In the genomic region with DNA sequence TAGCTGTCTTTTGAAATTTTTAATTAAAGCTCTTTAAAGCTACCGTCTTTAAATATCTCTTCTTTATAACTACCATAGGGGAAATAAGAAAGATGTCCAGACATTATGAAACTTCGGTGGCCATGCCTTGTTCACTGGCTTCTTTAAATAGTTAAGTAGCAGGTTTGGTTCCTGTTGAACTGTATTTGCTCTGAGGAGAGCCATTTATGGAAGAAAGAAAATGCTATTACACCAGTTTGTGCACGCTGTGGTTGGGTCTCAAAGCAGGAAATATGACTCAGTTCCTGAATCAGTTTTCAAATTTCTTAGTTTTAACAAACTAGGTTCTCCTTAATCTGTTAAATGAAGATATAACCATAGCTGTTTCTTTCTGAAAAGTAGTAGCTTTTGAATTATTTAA, we compare ENCODE assay signal across 9 cellular contexts. TPM values are rescaled to one million over a fixed set of nuclear protein-coding genes. Genes with fewer than 3 reads are reported as not detected.
A peak's percentile ranks its signal among the peaks of the same experiment; 100 is the strongest.
DNase-seq lines count a peak whose midpoint lies in the region; ATAC-seq and TF ChIP-seq lines count a peak whose summit lies in the region.
"Had no signal": no experiment of that assay in that cellular context is flagged by ENCODE, and none has a peak within 500 bp of the region (broad histone marks: within the 10 kb centered on the region; RNA-seq: fewer than 3 reads in every experiment).

No MANE protein-coding gene starts in this region.

- ATAC-seq in GM18861 (IDR thresholded peaks at IDR 0.05; ENCODE audit: unreplicated experiment): peak; percentile 82
- peak; percentile 70 for ATAC-seq in HG03045 (IDR thresholded peaks at IDR 0.05; ENCODE audit: unreplicated experiment)

- CTCF ChIA-PET in RWPE1 (lab: Yijun Ruan, JAX): interaction anchor here (0.6 to 1.0 kb wide), 4 partner anchors 9 to 76 kb away, joined by 3 to 4 read pairs (median 4); no protein-coding TSS in a partner anchor

- DNase-seq in ACHN (peak; percentile 79), RWPE1 (ENCODE audit: low spot score) (peak; percentile 62), choroid plexus epithelial cell (ENCODE audit: low read depth) (peak; percentile 91), NCI-H1417 (lab: John Stamatoyannopoulos, UW) (no peak), thyroid gland (no peak)

- H3K4me3 ChIP-seq in choroid plexus epithelial cell (ENCODE audit: low read depth, low read length) (no peak overlapping the region), muscle layer of duodenum (ENCODE audit: low read depth in 1 of 2, low read length in 2 of 2) (no peak overlapping the region), thyroid gland (replicated peaks in 1 of 3) (no peak overlapping the region)
- H3K4me3 ChIP-seq: HAP-1 had no signal

- TF ChIP-seq POLR2A in thyroid gland (IDR thresholded peaks at IDR 0.05): no peak

- POLR2A ChIA-PET in RWPE1 (lab: Yijun Ruan, JAX; ENCODE audit: low non-redundant PET): interaction anchor here (0.8 kb wide), 1 partner anchor 10 kb away, joined by 5 read pairs; no protein-coding TSS in a partner anchor

- no peaks in the 10 kb centered on the region for H3K27me3 ChIP-seq in muscle layer of duodenum (ENCODE audit: low read depth, low read length)
- H3K27me3 ChIP-seq in thyroid gland: no peaks in the 10 kb centered on the region

- in situ Hi-C loops in ACHN (cut with HindIII; ENCODE audit: low pct_ligation_motif_present, low pct_unique_long_range_greater_than_20kb, low sequenced_read_pairs): no loop called here

- H3K9me3 ChIP-seq in muscle layer of duodenum (ENCODE audit: control insufficient read depth in 1 of 2, low read length in 2 of 2): no peaks in the 10 kb centered on the region
- no peaks in the 10 kb centered on the region for H3K9me3 ChIP-seq in thyroid gland
- H3K9me3 ChIP-seq: HAP-1 had no signal

- H3K27ac ChIP-seq in RWPE1 (no peak overlapping the region), muscle layer of duodenum (ENCODE audit: low read length) (peak overlapping the region; percentile 74), thyroid gland (peak overlapping the region in 1 of 3 donors; percentile 8)

- TF ChIP-seq CTCF in RWPE1 (conservative IDR thresholded peaks at IDR 0.05; ENCODE audit: low read depth): no peak
- no peak for TF ChIP-seq CTCF in choroid plexus epithelial cell (conservative IDR thresholded peaks at IDR 0.05; ENCODE audit: low read depth, low read length)
- no peak for TF ChIP-seq CTCF in thyroid gland (IDR thresholded peaks at IDR 0.05)

- intact Hi-C loops in thyroid gland (cut with DNase I): no loop called here

- H3K36me3 ChIP-seq in muscle layer of duodenum (ENCODE audit: control insufficient read depth in 1 of 2, insufficient read depth in 2 of 2, low read length in 2 of 2) (peaks cover 28 to 36% of the 10 kb centered on the region in 2 donors), thyroid gland (peaks cover 42 to 54% of the 10 kb centered on the region in 2 donors)

- WGBS in thyroid gland, 2 donors: 61 to 67% methylated on average over 3 of the region's 3 CpGs

- H3K4me1 ChIP-seq in muscle layer of duodenum (ENCODE audit: control insufficient read depth in 1 of 2, insufficient read depth in 2 of 2, low read length in 2 of 2): peaks cover 13 to 34% of the 10 kb centered on the region in 2 donors
- peaks cover 0 to 12% of the 10 kb centered on the region in 2 donors for H3K4me1 ChIP-seq in thyroid gland

RNA-seq across cellular contexts. Expression of a gene that starts 12.2 kb away (rescaled TPM):
- 100 to 1,000 TPM; 157 to 219 (median 170) TPM for total RNA-seq in thyroid gland

RNA-seq across cellular contexts. Expression of a gene that starts 31.6 kb away (rescaled TPM):
- 1 to 10 TPM in 2 of 4 donors, under 1 TPM in 2; 0.63 to 2.1 (median 1.4) TPM for total RNA-seq in thyroid gland

RNA-seq across cellular contexts. Expression of a gene that starts 40.7 kb away (rescaled TPM):
- 100 to 1,000 TPM in 3 of 4 donors, 10 to 100 TPM in 1; 86.9 to 175 (median 121) TPM for total RNA-seq in thyroid gland

RNA-seq across cellular contexts. Expression of a gene that starts 41.1 kb away (rescaled TPM):
- total RNA-seq in thyroid gland: 100 to 1,000 TPM in 1 of 4 donors, 10 to 100 TPM in 3; 57.0 to 110 (median 81.8) TPM

Comparison
In these comparisons a context has a peak if more than half of its experiments do, and no peak if none do; other contexts are left out.
1. DNase-seq: peak in ACHN (single experiment), RWPE1 (single experiment) and choroid plexus epithelial cell (single experiment); none in NCI-H1417 (0 of 3) and thyroid gland (0 of 2).